9 cellular contexts compared by ENCODE assay signal in the genomic region with DNA sequence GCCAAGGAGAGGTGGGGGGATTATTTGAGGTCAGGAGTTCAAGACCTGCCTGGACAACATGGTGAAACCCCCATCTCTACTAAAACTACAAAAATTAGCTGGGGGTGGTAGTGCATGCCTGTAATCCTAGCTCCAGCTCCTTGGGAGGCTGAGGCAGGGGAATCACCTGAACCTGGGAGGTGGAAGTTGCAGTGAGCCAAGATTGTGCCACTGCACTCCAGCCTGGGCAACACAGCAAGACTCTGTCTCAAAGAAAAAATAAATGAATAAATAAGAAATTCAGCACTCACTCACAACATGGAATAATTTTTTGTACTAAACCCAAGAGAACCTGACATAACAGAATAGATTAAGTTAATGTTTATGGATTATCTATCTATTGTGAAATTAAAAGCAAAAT. TPM values are rescaled to one million over a fixed set of nuclear protein-coding genes. Genes with fewer than 3 reads are reported as not detected.
DNase-seq lines count a peak whose midpoint lies in the region; FAIRE-seq and TF ChIP-seq lines count a peak whose summit lies in the region.
"Not testable (repeated sequence)": the region's sequence is repeated elsewhere in the genome, so short reads cannot be mapped to it uniquely, and the experiment has no call there.
"Had no signal": no experiment of that assay in that cellular context is flagged by ENCODE, and none has a peak within 500 bp of the region (broad histone marks: within the 10 kb centered on the region; RNA-seq: fewer than 3 reads in every experiment).

No MANE protein-coding gene starts in this region.

- H3F3A ChIP-seq in GM23248 (ENCODE audit: insufficient read depth): not testable (repeated sequence)

- peak overlapping the region; percentile 55 for H3K4me2 ChIP-seq in GM23248 (ENCODE audit: unreplicated experiment)
- not testable (repeated sequence) for H3K4me2 ChIP-seq in astrocyte (ENCODE audit: low read length); mesendoderm (ENCODE audit: low read length)

- H3K79me2 ChIP-seq in GM23248 (ENCODE audit: insufficient read depth) (peaks cover 99% of the 10 kb centered on the region), astrocyte (ENCODE audit: insufficient read depth, low read length) (peaks cover 77% of the 10 kb centered on the region), mesendoderm (ENCODE audit: control insufficient read depth, insufficient read depth, low read length) (peaks cover 16% of the 10 kb centered on the region)

- not testable (repeated sequence) for H3K9me2 ChIP-seq in GM23248 (ENCODE audit: insufficient read depth)

- H3K36me3 ChIP-seq in GM23248 (ENCODE audit: low read depth): peaks cover 46% of the 10 kb centered on the region
- H3K36me3 ChIP-seq in SJSA1: peaks cover 88% of the 10 kb centered on the region
- H3K36me3 ChIP-seq in astrocyte (ENCODE audit: insufficient read depth, low read length): peaks cover 13% of the 10 kb centered on the region
- not testable (repeated sequence) for H3K36me3 ChIP-seq in mesendoderm (ENCODE audit: control insufficient read depth, insufficient read depth, low read length)

- H3K4ac ChIP-seq in mesendoderm (ENCODE audit: low read depth, low read length): not testable (repeated sequence)

- not testable (repeated sequence) for H2BK120ac ChIP-seq in mesendoderm (ENCODE audit: low read depth, low read length)

- not testable (repeated sequence) for H4K8ac ChIP-seq in mesendoderm (ENCODE audit: low read depth, low read length)

- FAIRE-seq in astrocyte (lab: Jason Lieb, UNC): not testable (repeated sequence)

- H3K4me1 Mint-ChIP-seq in HFFc6 (ENCODE audit: low read depth) (peaks cover 47% of the 10 kb centered on the region), astrocyte (ENCODE audit: low read depth, unreplicated experiment) (peaks cover 19% of the 10 kb centered on the region), chondrocyte (ENCODE audit: low read depth) (peaks cover 61% of the 10 kb centered on the region)

- not testable (repeated sequence) for H3K56ac ChIP-seq in mesendoderm (ENCODE audit: low read length)

- H3K27ac ChIP-seq in GM23248 (peak overlapping the region; percentile 21; the same call in 1 of the 2 replicates), SJSA1 (peak overlapping the region; percentile 28; the same call in 1 of the 2 replicates), astrocyte (ENCODE audit: low read depth, low read length) (peak overlapping the region; percentile 27)
- H3K27ac ChIP-seq in mesendoderm (ENCODE audit: low read depth, low read length): not testable (repeated sequence)

- not testable (repeated sequence) for H4K20me1 ChIP-seq in GM23248 (ENCODE audit: insufficient read depth)
- peaks cover 28% of the 10 kb centered on the region for H4K20me1 ChIP-seq in astrocyte (ENCODE audit: insufficient read depth, low read length)

- not testable (repeated sequence) for H2AK5ac ChIP-seq in mesendoderm (ENCODE audit: low read length)

- not testable (repeated sequence) for H3K27me3 ChIP-seq in GM23248 (replicated peaks; ENCODE audit: insufficient read depth); SJSA1 (replicated peaks); astrocyte (ENCODE audit: insufficient read depth, low read length); mesendoderm (ENCODE audit: insufficient read depth, low read length, poor library complexity)

- H3K4me1 ChIP-seq in GM23248 (ENCODE audit: insufficient read depth) (peaks cover 18% of the 10 kb centered on the region), astrocyte (ENCODE audit: insufficient read depth, low read length) (peaks cover 10% of the 10 kb centered on the region)
- H3K4me1 ChIP-seq in SJSA1 (replicated peaks); mesendoderm (ENCODE audit: control insufficient read depth, low read depth, low read length): not testable (repeated sequence)

- peak overlapping the region; percentile 60 for H3K18ac ChIP-seq in mesendoderm (ENCODE audit: low read length)

- TF ChIP-seq CTCF in HFFc6 (IDR thresholded peaks at IDR 0.05); astrocyte (IDR thresholded peaks at IDR 0.05; ENCODE audit: insufficient read depth, low read depth, low read length); chondrocyte (IDR thresholded peaks at IDR 0.05): not testable (repeated sequence)

- H3K36me3 Mint-ChIP-seq in HFFc6 (ENCODE audit: low read depth): peaks cover 53% of the 10 kb centered on the region
- H3K36me3 Mint-ChIP-seq in astrocyte (ENCODE audit: low read depth, unreplicated experiment): peaks cover 14% of the 10 kb centered on the region
- peaks cover 29% of the 10 kb centered on the region for H3K36me3 Mint-ChIP-seq in chondrocyte (ENCODE audit: low read depth)

- H2BK5ac ChIP-seq in mesendoderm (ENCODE audit: low read length): not testable (repeated sequence)

- DNase-seq in GM23248; HFFc6; SJSA1 (ENCODE audit: low read depth in 1 of 2, low spot score in 2 of 2); astrocyte (ENCODE audit: low read depth); chondrocyte (ENCODE audit: low spot score); mesendoderm: not testable (repeated sequence)

- not testable (repeated sequence) for H3K4me3 Mint-ChIP-seq in HFFc6; astrocyte (ENCODE audit: unreplicated experiment); chondrocyte (ENCODE audit: unreplicated experiment)

- H3K23ac ChIP-seq in mesendoderm (ENCODE audit: low read length): not testable (repeated sequence)

- H3K79me1 ChIP-seq in mesendoderm (ENCODE audit: low read length): not testable (repeated sequence)

- H3K9ac ChIP-seq in GM23248; astrocyte (ENCODE audit: low read length); mesendoderm (ENCODE audit: low read length): not testable (repeated sequence)

- H3K27ac Mint-ChIP-seq in HFFc6 (peak overlapping the region; percentile 11; the same call in 1 of the 2 replicates), chondrocyte (ENCODE audit: unreplicated experiment) (peak overlapping the region; percentile 66)
- H3K27ac Mint-ChIP-seq in astrocyte (ENCODE audit: unreplicated experiment): not testable (repeated sequence)

- not testable (repeated sequence) for H3K27me3 Mint-ChIP-seq in HFFc6 (ENCODE audit: insufficient read depth); astrocyte (ENCODE audit: low read depth, unreplicated experiment); chondrocyte (ENCODE audit: low read depth)

- not testable (repeated sequence) for H4K5ac ChIP-seq in mesendoderm (ENCODE audit: low read length)

- not testable (repeated sequence) for H3K9me3 Mint-ChIP-seq in HFFc6; astrocyte (ENCODE audit: unreplicated experiment); chondrocyte (ENCODE audit: low read depth)

- H3K4me3 ChIP-seq in GM23248; SJSA1; astrocyte (ENCODE audit: insufficient read depth, low read depth, low read length); mesendoderm (ENCODE audit: low read length): not testable (repeated sequence)

- in situ Hi-C loops in GM23248 (cut with MboI): not testable (repeated sequence)

- not testable (repeated sequence) for H2AFZ ChIP-seq in GM23248; astrocyte (ENCODE audit: low read depth, low read length)

- not testable (repeated sequence) for H3K9me3 ChIP-seq in GM23248 (ENCODE audit: low read depth); SJSA1 (replicated peaks); astrocyte (ENCODE audit: insufficient read depth, low read depth, low read length)

- not testable (repeated sequence) for H2BK15ac ChIP-seq in mesendoderm (replicated peaks; ENCODE audit: low read depth)

RNA-seq across cellular contexts. Expression of gene SPART, which starts 13.9 kb away (rescaled TPM):
- 77.1 and 82.4 TPM in 2 replicates for total RNA-seq in GM23248 (2014; rRNA removed; shearing (Covaris generic))
- 66.3 and 72.8 TPM in 2 replicates for polyA plus RNA-seq in GM23248 (2016; fragmentation: Nextera tagmentation; extraction: Ambion mirVana)
- 10 to 100 TPM; 54.3 to 67.1 (median 58.6) TPM for total RNA-seq in HFFc6 (2021; fragmentation: NEBNext Ultra II Directional; extraction: Animal tissue kit (Norgen Biotek cat#: 25700))
- total RNA-seq in SJSA1 (2014; rRNA removed; shearing (Covaris generic)): 64.1 and 94.7 TPM in 2 replicates
- total RNA-seq in astrocyte (47.7 and 50.6 TPM in 2 replicates), chondrocyte (93.6 to 97.1 TPM (median 95.6 TPM) in 3 replicates)
- 86.7 TPM for polyA plus RNA-seq in mesendoderm (2013, experiment 1 of 2)
- polyA plus RNA-seq in mesendoderm (2013, experiment 2 of 2): 90.8 TPM

RNA-seq across cellular contexts. Expression of gene CCDC169, which starts 34.6 kb away (rescaled TPM):
- total RNA-seq in GM23248 (2014; rRNA removed; shearing (Covaris generic)): 0.22 and 0.25 TPM in 2 replicates
- polyA plus RNA-seq in GM23248 (2016; fragmentation: Nextera tagmentation; extraction: Ambion mirVana): 0.63 and 0.79 TPM in 2 replicates
- 1 to 10 TPM; 1.3 to 2.5 (median 2.1) TPM for total RNA-seq in HFFc6 (2021; fragmentation: NEBNext Ultra II Directional; extraction: Animal tissue kit (Norgen Biotek cat#: 25700))
- 1.4 and 5.0 TPM in 2 replicates for total RNA-seq in SJSA1 (2014; rRNA removed; shearing (Covaris generic))
- total RNA-seq in astrocyte (0.62 and 0.98 TPM in 2 replicates), chondrocyte (1.8 to 2.3 TPM (median 2.2 TPM) in 3 replicates)
- polyA plus RNA-seq in mesendoderm (2013, experiment 1 of 2): 15.9 TPM
- polyA plus RNA-seq in mesendoderm (2013, experiment 2 of 2): 17.6 TPM
- total RNA-seq: B cell; CD4-positive, alpha-beta T cell; CD8-positive, alpha-beta memory T cell had no signal
- polyA plus RNA-seq: CD8-positive, alpha-beta memory T cell had no signal
